ENCODE assay signal across 9 cellular contexts in the genomic region with DNA sequence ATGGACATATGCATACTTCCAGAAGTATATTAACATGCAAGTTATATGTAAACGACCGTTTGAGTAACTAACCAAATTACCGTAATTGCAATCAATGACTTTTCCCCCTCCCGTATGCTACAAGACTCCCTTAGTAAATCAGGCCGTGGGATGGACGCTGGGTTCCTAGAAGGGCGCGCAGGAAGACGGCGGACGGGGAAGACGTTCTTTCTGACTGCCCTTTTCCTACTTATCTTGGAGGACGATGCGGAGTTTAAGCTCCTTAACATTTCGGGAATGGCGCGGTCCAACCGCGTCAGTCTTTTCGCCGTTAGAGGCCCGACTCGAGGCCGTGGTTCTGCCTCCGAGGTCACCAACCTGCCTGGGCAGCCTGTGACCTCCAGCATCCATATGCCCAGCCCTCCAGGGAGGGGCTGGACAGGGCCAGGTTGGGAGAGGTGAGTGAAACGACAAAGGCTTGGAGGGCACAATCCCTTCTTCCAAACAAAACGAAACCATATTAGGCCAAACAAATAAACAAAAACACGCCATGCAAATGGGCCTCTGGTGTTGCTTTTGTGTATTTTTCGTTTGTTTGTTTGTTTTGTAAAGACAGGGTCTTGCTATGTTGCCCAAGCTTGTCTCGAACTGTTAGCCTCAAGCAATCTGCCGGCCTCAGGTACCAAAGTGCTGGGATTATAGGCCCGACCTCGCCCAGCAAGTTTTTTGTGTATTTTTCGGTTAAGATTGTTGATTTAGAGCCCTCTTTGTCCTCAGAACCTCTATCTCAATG. TPM values are rescaled to one million over a fixed set of nuclear protein-coding genes. Genes with fewer than 3 reads are reported as not detected.
DNase-seq lines count a peak whose midpoint lies in the region; ATAC-seq and TF ChIP-seq lines count a peak whose summit lies in the region.
"Had no signal": no experiment of that assay in that cellular context is flagged by ENCODE, and none has a peak within 500 bp of the region (broad histone marks: within the 10 kb centered on the region; RNA-seq: fewer than 3 reads in every experiment).

No MANE protein-coding gene starts in this region.

- H2AFZ ChIP-seq in mammary epithelial cell (ENCODE audit: low read depth, low read length): peak overlapping the region; percentile 93

- WGBS in mammary epithelial cell (ENCODE audit: low coverage, missing lambda C conversion rate): 5% methylated on average over 34 of the region's 34 CpGs
- 13 to 14% methylated on average over 34 of the region's 34 CpGs for WGBS in testis, 2 donors

- TF ChIP-seq POLR2A in NB4 (IDR thresholded peaks at IDR 0.05; ENCODE audit: extremely low read depth, insufficient read length) (no peak), testis (IDR thresholded peaks at IDR 0.05) (no peak)

- dilution Hi-C loops in mammary epithelial cell (cut with HindIII; ENCODE audit: low sequenced_read_pairs): loop anchor here (10.0 kb wide), 1 partner anchor 53 kb away; no protein-coding TSS in a partner anchor

- peak overlapping the region; percentile 99 for H3K4me2 ChIP-seq in mammary epithelial cell (ENCODE audit: insufficient read depth, low read depth, low read length)

- H3K4me3 ChIP-seq in BE2C (ENCODE audit: low read depth, low read length) (peak overlapping the region; percentile 77), NB4 (ENCODE audit: low read depth, low read length) (peak overlapping the region; percentile 68), mammary epithelial cell (replicated peaks in 1 of 3; ENCODE audit: insufficient read depth in 1 of 3, low read depth in 2 of 3, low read length in 3 of 3) (peak overlapping the region; percentile 75 to 83 (median 79)), left lung (peak overlapping the region; percentile 65 to 76), testis (peak overlapping the region; percentile 80 to 94)

- TSS peak; percentile 47 for BruUV-seq in mammary epithelial cell (replicated peaks; lab: Mats Ljungman, UMichigan)

- H3K27ac ChIP-seq in mammary epithelial cell (ENCODE audit: insufficient read depth, low read depth, low read length): peak overlapping the region; percentile 93
- H3K27ac ChIP-seq in left lung: peak overlapping the region; percentile 95
- peak overlapping the region; percentile 83 to 95 for H3K27ac ChIP-seq in testis

- H3K9ac ChIP-seq in mammary epithelial cell (ENCODE audit: insufficient read depth, low read length): peak overlapping the region; percentile 92

- TF ChIP-seq CTCF in BE2C (IDR thresholded peaks at IDR 0.05; ENCODE audit: low read depth, low read length) (no peak), NB4 (IDR thresholded peaks at IDR 0.05; ENCODE audit: low read depth, low read length) (no peak), mammary epithelial cell (conservative IDR thresholded peaks at IDR 0.05 in 1 of 2, IDR thresholded peaks at IDR 0.05 in 1 of 2; ENCODE audit: extremely low read depth in 1 of 2, insufficient read depth in 1 of 2, low read depth in 1 of 2, low read length in 2 of 2) (no peak), left lung (IDR thresholded peaks at IDR 0.05) (no peak), testis (IDR thresholded peaks at IDR 0.05) (no peak)

- ATAC-seq in GM19438 (IDR thresholded peaks at IDR 0.05; ENCODE audit: low read depth, unreplicated experiment) (peak; percentile 8), left lung (peak; percentile 14)

- intact Hi-C loops in mammary epithelial cell (cut with micrococcal nuclease) (loop anchor here (1.0 to 5.0 kb wide), 3 partner anchors 17 to 131 kb away; partner anchors contain the start of genes PIP5K1A and ZNF687), left lung (cut with DNase I) (no loop called here), testis (cut with DNase I; ENCODE audit: low total_unique reads) (no loop called here)

- H3K9me3 ChIP-seq in BE2C (no peaks in the 10 kb centered on the region), mammary epithelial cell (replicated peaks; ENCODE audit: insufficient read depth, low read length) (no peaks in the 10 kb centered on the region), left lung (no peaks in the 10 kb centered on the region), testis (no peaks in the 10 kb centered on the region)

- H3K27me3 ChIP-seq in BE2C (no peaks in the 10 kb centered on the region), mammary epithelial cell (ENCODE audit: insufficient read depth, low read length) (no peaks in the 10 kb centered on the region), left lung (no peaks in the 10 kb centered on the region), testis (no peaks in the 10 kb centered on the region)

- in situ Hi-C loops in mammary epithelial cell (cut with MboI; ENCODE audit: low sequenced_read_pairs in 2 of 2): no loop called here

- H3K79me2 ChIP-seq in mammary epithelial cell (ENCODE audit: insufficient read depth, low read length): peaks cover 36% of the 10 kb centered on the region

- H4K20me1 ChIP-seq in mammary epithelial cell (ENCODE audit: insufficient read depth, low read length): no peaks in the 10 kb centered on the region

- DNase-seq in BE2C (no peak), NB4 (ENCODE audit: low read depth) (no peak), mammary epithelial cell (no peak), left lung (peak; percentile 42 to 83), testis (no peak), AG08396 (ENCODE audit: low spot score) (no peak), glomerular visceral epithelial cell (ENCODE audit: extremely low spot score) (no peak)

- H3K36me3 ChIP-seq in BE2C (peaks cover 13% of the 10 kb centered on the region), mammary epithelial cell (ENCODE audit: insufficient read depth, low read length) (peaks cover 5% of the 10 kb centered on the region), left lung (peaks cover 0 to 23% of the 10 kb centered on the region in 2 donors), testis (ENCODE audit: low read depth, missing control alignments) (no peaks in the 10 kb centered on the region)

- CTCF ChIA-PET in mammary epithelial cell (lab: Charles Lee; ENCODE audit: low non-redundant PET): interaction anchor here (0.6 to 1.2 kb wide), 3 partner anchors 12 to 282 kb away, joined by 3 to 15 read pairs (median 14); no protein-coding TSS in a partner anchor

- H3K4me1 ChIP-seq in BE2C (no peaks in the 10 kb centered on the region), mammary epithelial cell (ENCODE audit: insufficient read depth, low read length) (peaks cover 15% of the 10 kb centered on the region), left lung (peaks cover 15 to 43% of the 10 kb centered on the region in 2 donors), testis (peaks cover 18% of the 10 kb centered on the region)

RNA-seq across cellular contexts. Expression of gene PI4KB, which starts 0.9 kb away (rescaled TPM):
- 87.0 TPM for polyA plus RNA-seq in BE2C (2012; ENCODE audit: insufficient read depth, insufficient read length, low read depth)
- total RNA-seq in mammary epithelial cell (10 to 100 TPM; 46.7 to 58.3 TPM), left lung (10 to 100 TPM; 54.8 to 71.3 TPM), testis (100 to 1,000 TPM in 1 of 2 donors, 10 to 100 TPM in 1; 87.9 to 103 TPM)
- polyA plus RNA-seq in mammary epithelial cell (57.9 TPM), testis (ENCODE audit: insufficient read depth, low read depth, low replicate concordance) (86.8 TPM)
- polyA minus RNA-seq in mammary epithelial cell: 135 TPM

RNA-seq across cellular contexts. Expression of gene RFX5, which starts 19.0 kb away (rescaled TPM):
- 21.9 TPM for polyA plus RNA-seq in BE2C (2012; ENCODE audit: insufficient read depth, insufficient read length, low read depth)
- total RNA-seq in mammary epithelial cell (10 to 100 TPM; 45.5 to 45.9 TPM), left lung (10 to 100 TPM; 37.1 to 63.3 TPM), testis (10 to 100 TPM; 18.8 to 19.8 TPM)
- polyA plus RNA-seq in mammary epithelial cell (28.5 TPM), testis (ENCODE audit: insufficient read depth, low read depth, low replicate concordance) (43.6 TPM)
- polyA minus RNA-seq in mammary epithelial cell: 33.7 TPM

RNA-seq across cellular contexts. Expression of gene SELENBP1, which starts 44.4 kb away (rescaled TPM):
- 34.5 TPM for polyA plus RNA-seq in BE2C (2012; ENCODE audit: insufficient read depth, insufficient read length, low read depth)
- total RNA-seq in mammary epithelial cell (1 to 10 TPM in 1 of 2 donors, not detected in 1; 2.8 TPM), left lung (100 to 1,000 TPM; 131 to 258 TPM), testis (10 to 100 TPM; 13.0 to 15.1 TPM)
- polyA plus RNA-seq in mammary epithelial cell (not detected), testis (ENCODE audit: insufficient read depth, low read depth, low replicate concordance) (31.8 TPM)
- not detected for polyA minus RNA-seq in mammary epithelial cell
- total RNA-seq: HT1080 had no signal

RNA-seq across cellular contexts. Expression of gene ZNF687, which starts 46.0 kb away (rescaled TPM):
- 17.3 TPM for polyA plus RNA-seq in BE2C (2012; ENCODE audit: insufficient read depth, insufficient read length, low read depth)
- total RNA-seq in mammary epithelial cell: 10 to 100 TPM; 17.7 to 23.3 TPM
- 11.5 TPM for polyA plus RNA-seq in mammary epithelial cell
- 22.0 TPM for polyA minus RNA-seq in mammary epithelial cell
- total RNA-seq in left lung: 10 to 100 TPM; 17.7 to 22.8 TPM
- 10 to 100 TPM; 39.9 to 58.2 TPM for total RNA-seq in testis
- 38.4 TPM for polyA plus RNA-seq in testis (ENCODE audit: insufficient read depth, low read depth, low replicate concordance)

Comparison
In these comparisons a context has a peak if more than half of its experiments do, and no peak if none do; other contexts are left out.
1. DNase-seq: peak in left lung (2 of 2); none in BE2C (single experiment), NB4 (single experiment), mammary epithelial cell (single experiment), testis (single experiment), AG08396 (single experiment) and glomerular visceral epithelial cell (single experiment).
2. RNA of gene SELENBP1, which starts 44.4 kb away (total RNA-seq): 131 to 258 TPM in left lung; 13.0 to 15.1 TPM in testis and 2.8 TPM in mammary epithelial cell; every median in the first group is over 4 times any median in the second.
3. Peak in every context shown above with its lines, with median percentiles within 50 percentile points of each other: H3K4me3 ChIP-seq and H3K27ac ChIP-seq.